ENCODE assay signal across 8 cellular contexts in genomic region chr18:12703714-12704113, GRCh38. TPM values are rescaled to one million over a fixed set of nuclear protein-coding genes. Genes with fewer than 3 reads are reported as not detected.
A peak's percentile ranks its signal among the peaks of the same experiment; 100 is the strongest.
DNase-seq lines count a peak whose midpoint lies in the region; ATAC-seq, FAIRE-seq and TF ChIP-seq lines count a peak whose summit lies in the region.

No MANE protein-coding gene starts in this region.

- H3K4me1 Mint-ChIP-seq in WTC11, result peaks cover 28% of the 10 kb centered on the region

- CTCF ChIA-PET in WTC11 (lab: Charles Lee), result interaction anchor here (1.0 kb wide), 1 partner anchor 23 kb away, joined by 3 read pairs; no protein-coding TSS in a partner anchor

- ATAC-seq in WTC11 (no peak), GM18873 (IDR thresholded peaks at IDR 0.05; ENCODE audit: low FRiP score, unreplicated experiment) (no peak)

- H3K27me3 Mint-ChIP-seq in WTC11 (ENCODE audit: low read depth), result no peaks in the 10 kb centered on the region

- H3K36me3 Mint-ChIP-seq in WTC11, result peaks cover 28% of the 10 kb centered on the region

- no peak for TF ChIP-seq CTCF in WTC11 (IDR thresholded peaks at IDR 0.05)
- TF ChIP-seq CTCF in fibroblast of the aortic adventitia (IDR thresholded peaks at IDR 0.05; ENCODE audit: insufficient read depth, low read length), result no peak

- no peak for TF ChIP-seq POLR2A in H54 (IDR thresholded peaks at IDR 0.05; ENCODE audit: low read depth, low read length)

- peak overlapping the region; percentile 89 for H3K4me3 ChIP-seq in fibroblast of the aortic adventitia (ENCODE audit: low read depth, low read length)

- H3K9me3 Mint-ChIP-seq in WTC11, result no peaks in the 10 kb centered on the region

- peak; percentile 58 for DNase-seq in AG08395 (ENCODE audit: low spot score)
- DNase-seq in H54 (ENCODE audit: insufficient read length, low spot score), result peak; percentile 33
- DNase-seq in WTC11 (ENCODE audit: low spot score), result no peak
- DNase-seq in fibroblast of the aortic adventitia (ENCODE audit: low read depth), result peak; percentile 27
- peak; percentile 37 for DNase-seq in retina
- no peak for DNase-seq in HuH-7 (ENCODE audit: low spot score)
- no peak for DNase-seq in NK-92 treated with Interleukin-12 subunit alpha and Interleukin-12 subunit beta, amount 100 ng/mL, for 24 hours (lab: John Stamatoyannopoulos, UW)

- peak overlapping the region; percentile 98 for H3K27ac Mint-ChIP-seq in WTC11

- peak; percentile 83 for FAIRE-seq in H54 (lab: Jason Lieb, UNC)

- POLR2A ChIA-PET in WTC11 (lab: Charles Lee), result interaction anchor here (1.2 kb wide), 1 partner anchor 327 kb away, joined by 4 read pairs; the partner anchor contains the start of gene AFG3L2

- peak overlapping the region; percentile 100 for H3K4me3 Mint-ChIP-seq in WTC11

TF ChIP-seq in WTC11, 78 proteins besides CTCF, POLR2A, EP300 and RAD21:
- TF ChIP-seq GTF2I (CRISPR knock-in tag; conservative IDR thresholded peaks at IDR 0.05) (no peak), FOXP1 (CRISPR knock-in tag; IDR thresholded peaks at IDR 0.05; ENCODE audit: borderline replicate concordance) (no peak), IRF1 (CRISPR knock-in tag; IDR thresholded peaks at IDR 0.05) (no peak)

RNA-seq across cellular contexts. Expression of gene PSMG2, which starts 0.9 kb away (rescaled TPM):
- 78.8 to 80.8 TPM (median 78.9 TPM) in 3 replicates for total RNA-seq in WTC11 (2021)
- total RNA-seq in fibroblast of the aortic adventitia (ENCODE audit: low replicate concordance), result 58.0 and 126 TPM in 2 replicates

RNA-seq across cellular contexts. Expression of gene CEP76, which starts 1.2 kb away (rescaled TPM):
- total RNA-seq in WTC11 (2021) (13.8 to 16.9 TPM (median 14.2 TPM) in 3 replicates), fibroblast of the aortic adventitia (ENCODE audit: low replicate concordance) (10.3 and 36.3 TPM in 2 replicates)

RNA-seq across cellular contexts. Expression of gene SPIRE1, which starts 45.8 kb away (rescaled TPM):
- total RNA-seq in WTC11 (2021) (13.5 to 19.3 TPM (median 15.5 TPM) in 3 replicates), fibroblast of the aortic adventitia (ENCODE audit: low replicate concordance) (27.7 and 43.4 TPM in 2 replicates)

Comparison
In these comparisons a context has a peak if more than half of its experiments do, and no peak if none do; other contexts are left out.
1. DNase-seq: peak in AG08395 (single experiment), H54 (single experiment), fibroblast of the aortic adventitia (single experiment) and retina (single experiment); none in WTC11 (single experiment), HuH-7 (single experiment) and NK-92 treated with Interleukin-12 subunit alpha and Interleukin-12 subunit beta, amount 100 ng/mL, for 24 hours (single experiment).